Comparison of ENCODE assay signal across 8 cellular contexts in genomic region chr10:13099144-13099665, GRCh38. TPM values are rescaled to one million over a fixed set of nuclear protein-coding genes. Genes with fewer than 3 reads are reported as not detected.
DNase-seq lines count a peak whose midpoint lies in the region; ATAC-seq and TF ChIP-seq lines count a peak whose summit lies in the region.

No MANE protein-coding gene starts in this region.

- peak overlapping the region; percentile 90 to 97 (median 95) for H3K27ac ChIP-seq in stomach

- TF ChIP-seq CTCF in BJ (IDR thresholded peaks at IDR 0.05; ENCODE audit: insufficient read depth, low read depth, low read length) (peak; percentile 74), epithelial cell of esophagus (IDR thresholded peaks at IDR 0.05; ENCODE audit: insufficient read depth, low read depth, low read length, missing control alignments) (peak; percentile 68), mesothelial cell of epicardium (IDR thresholded peaks at IDR 0.05; ENCODE audit: unreplicated experiment) (no peak), stomach (IDR thresholded peaks at IDR 0.05) (peak in 1 of 7 experiments; percentile 3)

- H3K27ac Mint-ChIP-seq in activated CD8-positive, alpha-beta T cell treated with anti-CD3 and anti-CD28 coated beads, Interleukin-2, amount 10 ng/mL, durations not matched to agents 7 days and 5 days = peak overlapping the region; percentile 91
- peak overlapping the region; percentile 92 for H3K27ac Mint-ChIP-seq in mesothelial cell of epicardium

- peaks cover 21 to 37% (median 30%) of the 10 kb centered on the region in 4 donors for H3K4me1 ChIP-seq in stomach

- POLR2A ChIA-PET in BJ (lab: Charles Lee) = interaction anchor here (0.5 kb wide), 2 partner anchors 8 to 562 kb away, joined by 3 read pairs; no protein-coding TSS in a partner anchor
- POLR2A ChIA-PET in activated CD8-positive, alpha-beta T cell treated with anti-CD3 and anti-CD28 coated beads, Interleukin-2, amount 10 ng/mL, durations not matched to agents 7 days and 5 days (lab: Charles Lee) = interaction anchor here (1.1 to 2.6 kb wide), 4 partner anchors 9 to 903 kb away, joined by 3 to 13 read pairs (median 4); partner anchors contain the start of genes CDC123 and NUDT5

- H3K9me3 ChIP-seq in stomach = no peaks in the 10 kb centered on the region

- intact Hi-C loops in stomach (cut with DNase I; ENCODE audit: low total_unique reads) = loop anchor here (5.0 kb wide), 1 partner anchor 193 kb away; no protein-coding TSS in a partner anchor

- peak; percentile 34 for ATAC-seq in GM18907 (IDR thresholded peaks at IDR 0.05; ENCODE audit: unreplicated experiment)
- peak; percentile 33 for ATAC-seq in HG03135 (IDR thresholded peaks at IDR 0.05; ENCODE audit: unreplicated experiment)
- peak; percentile 49 for ATAC-seq in activated CD8-positive, alpha-beta T cell treated with anti-CD3 and anti-CD28 coated beads, Interleukin-2, amount 10 ng/mL, durations not matched to agents 7 days and 5 days

- no peaks in the 10 kb centered on the region for H3K36me3 ChIP-seq in BJ (ENCODE audit: control insufficient read depth, insufficient read depth, low read length)
- no peaks in the 10 kb centered on the region for H3K36me3 ChIP-seq in stomach

- H3K9me3 Mint-ChIP-seq in activated CD8-positive, alpha-beta T cell treated with anti-CD3 and anti-CD28 coated beads, Interleukin-2, amount 10 ng/mL, durations not matched to agents 7 days and 5 days (ENCODE audit: insufficient read depth) = no peaks in the 10 kb centered on the region
- H3K9me3 Mint-ChIP-seq in mesothelial cell of epicardium = no peaks in the 10 kb centered on the region

- peaks cover 36% of the 10 kb centered on the region for H3K4me1 Mint-ChIP-seq in activated CD8-positive, alpha-beta T cell treated with anti-CD3 and anti-CD28 coated beads, Interleukin-2, amount 10 ng/mL, durations not matched to agents 7 days and 5 days (ENCODE audit: low read depth)
- H3K4me1 Mint-ChIP-seq in mesothelial cell of epicardium = peaks cover 14% of the 10 kb centered on the region

- WGBS in stomach, 5 donors = 3 to 6% (median 5%) methylated on average over 13 to 14 of the region's 14 CpGs

- H3K27me3 ChIP-seq in BJ (ENCODE audit: control insufficient read depth, insufficient read depth, low read length) (no peaks in the 10 kb centered on the region), stomach (no peaks in the 10 kb centered on the region)

- no peak for TF ChIP-seq EP300 in stomach (IDR thresholded peaks at IDR 0.05)

- H3K4me3 ChIP-seq in BJ (ENCODE audit: low read depth, low read length) (peak overlapping the region; percentile 95), epithelial cell of esophagus (ENCODE audit: low read length) (peak overlapping the region; percentile 81), stomach (peak overlapping the region; percentile 73 to 99 (median 95))

- CTCF ChIA-PET in BJ (lab: Yijun Ruan, JAX) = interaction anchor here (0.6 to 3.9 kb wide), 21 partner anchors 8 to 1840 kb away, joined by 3 to 17 read pairs (median 4); no protein-coding TSS in a partner anchor
- CTCF ChIA-PET in activated CD8-positive, alpha-beta T cell treated with anti-CD3 and anti-CD28 coated beads, Interleukin-2, amount 10 ng/mL, durations not matched to agents 7 days and 5 days (lab: Charles Lee) = interaction anchor here (0.6 to 2.2 kb wide), 16 partner anchors 10 to 838 kb away, joined by 3 to 19 read pairs (median 3); partner anchors contain the start of gene PHYH

- no peak for DNase-seq in BJ (ENCODE audit: low read depth)
- peak; percentile 31 for DNase-seq in NCI-H446 treated with DMSO at 0.1 percent for 48 hours (lab: John Stamatoyannopoulos, UW)
- DNase-seq in activated CD8-positive, alpha-beta T cell treated with anti-CD3 and anti-CD28 coated beads, Interleukin-2, amount 10 ng/mL, durations not matched to agents 7 days and 5 days = peak; percentile 70
- DNase-seq in epithelial cell of esophagus (ENCODE audit: low read depth) = peak; percentile 69
- peak in 1 of 2 experiments; percentile 41 for DNase-seq in mesothelial cell of epicardium (ENCODE audit: low spot score in 2 of 2, unreplicated experiment in 2 of 2)
- DNase-seq in stomach = no peak

- H3K4me3 Mint-ChIP-seq in activated CD8-positive, alpha-beta T cell treated with anti-CD3 and anti-CD28 coated beads, Interleukin-2, amount 10 ng/mL, durations not matched to agents 7 days and 5 days = peak overlapping the region; percentile 86
- peak overlapping the region; percentile 89 for H3K4me3 Mint-ChIP-seq in mesothelial cell of epicardium

- H3K27me3 Mint-ChIP-seq in activated CD8-positive, alpha-beta T cell treated with anti-CD3 and anti-CD28 coated beads, Interleukin-2, amount 10 ng/mL, durations not matched to agents 7 days and 5 days (ENCODE audit: low read depth) = no peaks in the 10 kb centered on the region
- no peaks in the 10 kb centered on the region for H3K27me3 Mint-ChIP-seq in mesothelial cell of epicardium (ENCODE audit: low read depth)

- peaks cover 19% of the 10 kb centered on the region for H3K36me3 Mint-ChIP-seq in activated CD8-positive, alpha-beta T cell treated with anti-CD3 and anti-CD28 coated beads, Interleukin-2, amount 10 ng/mL, durations not matched to agents 7 days and 5 days (ENCODE audit: low read depth)
- H3K36me3 Mint-ChIP-seq in mesothelial cell of epicardium = no peaks in the 10 kb centered on the region

- TF ChIP-seq POLR2A in stomach (IDR thresholded peaks at IDR 0.05) = no peak

RNA-seq across cellular contexts. Expression of gene OPTN, which starts 0.8 kb away (rescaled TPM):
- polyA plus RNA-seq in BJ (2011; rRNA removed) (58.0 and 59.1 TPM in 2 replicates), stomach (10 to 100 TPM; 33.0 to 82.3 (median 38.4) TPM)
- polyA minus RNA-seq in BJ (2011; rRNA and poly(A)+ RNA removed) = 51.9 and 58.0 TPM in 2 replicates
- total RNA-seq in activated CD8-positive, alpha-beta T cell treated with anti-CD3 and anti-CD28 coated beads, Interleukin-2, amount 10 ng/mL, durations not matched to agents 7 days and 5 days = 10 to 100 TPM; 72.4 to 73.8 TPM
- total RNA-seq in mesothelial cell of epicardium (33.3 to 36.8 TPM (median 33.7 TPM) in 3 replicates), stomach (10 to 100 TPM; 32.6 to 68.3 (median 43.4) TPM)

Comparison
In these comparisons a context has a peak if more than half of its experiments do, and no peak if none do; other contexts are left out.
1. DNase-seq: peak in NCI-H446 treated with DMSO at 0.1 percent for 48 hours (single experiment), activated CD8-positive, alpha-beta T cell treated with anti-CD3 and anti-CD28 coated beads, Interleukin-2, amount 10 ng/mL, durations not matched to agents 7 days and 5 days (single experiment) and epithelial cell of esophagus (single experiment); none in BJ (single experiment) and stomach (single experiment).
2. Peak in every context shown above with its lines, with median percentiles within 50 percentile points of each other: H3K4me3 ChIP-seq and ATAC-seq.